8 cellular contexts compared by ENCODE assay signal in the genomic region with DNA sequence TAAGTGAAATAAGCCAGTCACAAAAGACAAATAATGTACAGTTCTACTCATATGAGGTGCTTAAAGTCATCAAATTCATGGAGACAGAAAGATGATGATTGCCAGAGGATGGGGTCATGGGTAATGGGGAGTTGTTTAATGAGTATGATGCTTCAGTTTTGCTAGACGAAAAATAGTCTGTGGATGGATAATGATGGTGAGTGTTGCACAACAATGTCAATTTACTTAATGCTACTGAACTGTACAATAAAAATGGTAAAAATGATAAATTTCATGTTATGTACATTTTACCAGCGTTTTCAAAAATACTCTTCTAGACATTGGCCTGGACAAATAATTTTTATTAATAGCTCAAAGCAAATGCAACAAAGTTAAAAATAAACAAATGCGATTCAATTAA.
"Had no signal": no experiment of that assay in that cellular context is flagged by ENCODE, and none has a peak within 500 bp of the region (broad histone marks: within the 10 kb centered on the region; RNA-seq: fewer than 3 reads in every experiment).

No MANE protein-coding gene starts in this region.

- ATAC-seq: GM12878 had no signal

- FAIRE-seq: G401.6, GM12878, GM12891, GM12892, GM18507, GM19239 had no signal

- H3K4me3 ChIP-seq: GM12878 had no signal

- DNase-seq: GDM1, GF-D8 had no signal
